Comparison of ENCODE assay signal across 8 cellular contexts in genomic region chr20:37992802-37993538, GRCh38. TPM values are rescaled to one million over a fixed set of nuclear protein-coding genes. Genes with fewer than 3 reads are reported as not detected.
DNase-seq lines count a peak whose midpoint lies in the region; ATAC-seq and TF ChIP-seq lines count a peak whose summit lies in the region.

No MANE protein-coding gene starts in this region.

- peak; percentile 41 for TF ChIP-seq CTCF in foreskin keratinocyte (conservative IDR thresholded peaks at IDR 0.05)

- H3K27me3 ChIP-seq in foreskin keratinocyte: no peaks in the 10 kb centered on the region
- no peaks in the 10 kb centered on the region for H3K27me3 ChIP-seq in skeletal muscle satellite cell (ENCODE audit: control insufficient read depth, insufficient read depth, low read length)

- peak overlapping the region; percentile 56 for H3K9ac ChIP-seq in skeletal muscle satellite cell (ENCODE audit: low read depth, low read length)

- ATAC-seq in SK-N-SH treated with all-trans-retinoic acid at 6 μM for 48 hours: peak; percentile 77
- peak; percentile 36 for ATAC-seq in foreskin keratinocyte
- ATAC-seq in HG02798 (IDR thresholded peaks at IDR 0.05; ENCODE audit: poor library complexity, unreplicated experiment): no peak
- ATAC-seq in GM19455 (IDR thresholded peaks at IDR 0.05; ENCODE audit: unreplicated experiment): no peak

- H3K36me3 ChIP-seq in skeletal muscle satellite cell (ENCODE audit: insufficient read depth, low read length): peaks cover 23% of the 10 kb centered on the region

- no peak overlapping the region for H3K4me2 ChIP-seq in skeletal muscle satellite cell (ENCODE audit: low read length)

- H3K4me1 ChIP-seq in foreskin keratinocyte: peaks cover 8% of the 10 kb centered on the region
- H3K4me1 ChIP-seq in skeletal muscle satellite cell (ENCODE audit: control insufficient read depth, insufficient read depth, low read length): peaks cover 62% of the 10 kb centered on the region

- DNase-seq in NCI-H2107 treated with DMSO at 0.1 percent for 48 hours (lab: John Stamatoyannopoulos, UW; ENCODE audit: unreplicated experiment) (peak; percentile 18), NCI-H2107 (lab: John Stamatoyannopoulos, UW) (no peak), HT-29 (ENCODE audit: low spot score) (peak; percentile 68), foreskin keratinocyte (peak; percentile 65 to 87)

- H3K4me3 ChIP-seq in skeletal muscle satellite cell (ENCODE audit: low read length): no peak overlapping the region

- H3K9me3 ChIP-seq in skeletal muscle satellite cell (replicated peaks; ENCODE audit: low read length): no peaks in the 10 kb centered on the region

- peak overlapping the region; percentile 6 for H3K27ac ChIP-seq in foreskin keratinocyte

TF ChIP-seq in SK-N-SH treated with all-trans-retinoic acid at 6 μM for 48 hours, 23 proteins besides CTCF, POLR2A, EP300 and RAD21:
- no peak for TF ChIP-seq GLIS3 (CRISPR knock-in tag; IDR thresholded peaks at IDR 0.05)
- no peak for TF ChIP-seq ZFP30 (CRISPR knock-in tag; IDR thresholded peaks at IDR 0.05)
- no peak for TF ChIP-seq POU6F1 (CRISPR knock-in tag; IDR thresholded peaks at IDR 0.05; ENCODE audit: borderline replicate concordance, low read depth)
- no peak for TF ChIP-seq ZC3H10 (CRISPR knock-in tag; IDR thresholded peaks at IDR 0.05)
- TF ChIP-seq ESRRG (CRISPR knock-in tag; IDR thresholded peaks at IDR 0.05): no peak
- TF ChIP-seq CREB5 (CRISPR knock-in tag; IDR thresholded peaks at IDR 0.05; ENCODE audit: low read depth): no peak
- TF ChIP-seq ZNF565 (CRISPR knock-in tag; conservative IDR thresholded peaks at IDR 0.05; ENCODE audit: low read depth): no peak
- no peak for TF ChIP-seq ZFP3 (CRISPR knock-in tag; IDR thresholded peaks at IDR 0.05)
- no peak for TF ChIP-seq ZNF8 (CRISPR knock-in tag; IDR thresholded peaks at IDR 0.05)
- no peak for TF ChIP-seq PPARA (CRISPR knock-in tag; IDR thresholded peaks at IDR 0.05; ENCODE audit: borderline replicate concordance)
- no peak for TF ChIP-seq TCF4 (CRISPR knock-in tag; IDR thresholded peaks at IDR 0.05; ENCODE audit: borderline replicate concordance)
- TF ChIP-seq TOX (CRISPR knock-in tag; IDR thresholded peaks at IDR 0.05; ENCODE audit: borderline replicate concordance): no peak
- TF ChIP-seq ZNF70 (CRISPR knock-in tag; IDR thresholded peaks at IDR 0.05): no peak
- TF ChIP-seq, protein P1, sequence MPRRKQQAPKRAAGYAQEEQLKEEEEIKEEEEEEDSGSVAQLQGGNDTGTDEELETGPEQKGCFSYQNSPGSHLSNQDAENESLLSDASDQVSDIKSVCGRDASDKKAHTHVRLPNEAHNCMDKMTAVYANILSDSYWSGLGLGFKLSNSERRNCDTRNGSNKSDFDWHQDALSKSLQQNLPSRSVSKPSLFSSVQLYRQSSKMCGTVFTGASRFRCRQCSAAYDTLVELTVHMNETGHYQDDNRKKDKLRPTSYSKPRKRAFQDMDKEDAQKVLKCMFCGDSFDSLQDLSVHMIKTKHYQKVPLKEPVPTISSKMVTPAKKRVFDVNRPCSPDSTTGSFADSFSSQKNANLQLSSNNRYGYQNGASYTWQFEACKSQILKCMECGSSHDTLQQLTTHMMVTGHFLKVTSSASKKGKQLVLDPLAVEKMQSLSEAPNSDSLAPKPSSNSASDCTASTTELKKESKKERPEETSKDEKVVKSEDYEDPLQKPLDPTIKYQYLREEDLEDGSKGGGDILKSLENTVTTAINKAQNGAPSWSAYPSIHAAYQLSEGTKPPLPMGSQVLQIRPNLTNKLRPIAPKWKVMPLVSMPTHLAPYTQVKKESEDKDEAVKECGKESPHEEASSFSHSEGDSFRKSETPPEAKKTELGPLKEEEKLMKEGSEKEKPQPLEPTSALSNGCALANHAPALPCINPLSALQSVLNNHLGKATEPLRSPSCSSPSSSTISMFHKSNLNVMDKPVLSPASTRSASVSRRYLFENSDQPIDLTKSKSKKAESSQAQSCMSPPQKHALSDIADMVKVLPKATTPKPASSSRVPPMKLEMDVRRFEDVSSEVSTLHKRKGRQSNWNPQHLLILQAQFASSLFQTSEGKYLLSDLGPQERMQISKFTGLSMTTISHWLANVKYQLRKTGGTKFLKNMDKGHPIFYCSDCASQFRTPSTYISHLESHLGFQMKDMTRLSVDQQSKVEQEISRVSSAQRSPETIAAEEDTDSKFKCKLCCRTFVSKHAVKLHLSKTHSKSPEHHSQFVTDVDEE (CRISPR knock-in tag; IDR thresholded peaks at IDR 0.05): no peak
- no peak for TF ChIP-seq CSDC2 (CRISPR knock-in tag; IDR thresholded peaks at IDR 0.05)
- no peak for TF ChIP-seq ISL1 (CRISPR knock-in tag; IDR thresholded peaks at IDR 0.05)
- no peak for TF ChIP-seq RARB (CRISPR knock-in tag; IDR thresholded peaks at IDR 0.05)
- no peak for TF ChIP-seq BACH2 (CRISPR knock-in tag; IDR thresholded peaks at IDR 0.05; ENCODE audit: borderline replicate concordance)

RNA-seq across cellular contexts. Expression of gene TTI1, which starts 40.3 kb away (rescaled TPM):
- 24.6 and 27.6 TPM in 2 replicates for total RNA-seq in HT-29 (2014; rRNA removed; shearing (Covaris generic))
- 25.8 and 28.5 TPM in 2 replicates for total RNA-seq in foreskin keratinocyte
- 14.5 and 16.0 TPM in 2 replicates for polyA plus RNA-seq in foreskin keratinocyte
- total RNA-seq in skeletal muscle satellite cell (2012; rRNA removed): 17.3 and 22.3 TPM in 2 replicates

RNA-seq across cellular contexts. Expression of gene RPRD1B, which starts 40.6 kb away (rescaled TPM):
- total RNA-seq in HT-29 (2014; rRNA removed; shearing (Covaris generic)): 33.9 and 35.5 TPM in 2 replicates
- 17.5 and 18.8 TPM in 2 replicates for total RNA-seq in foreskin keratinocyte
- polyA plus RNA-seq in foreskin keratinocyte: 7.3 and 8.5 TPM in 2 replicates
- 15.7 and 16.4 TPM in 2 replicates for total RNA-seq in skeletal muscle satellite cell (2012; rRNA removed)

Comparison
In these comparisons a context has a peak if more than half of its experiments do, and no peak if none do; other contexts are left out.
1. ATAC-seq: peak in SK-N-SH treated with all-trans-retinoic acid at 6 μM for 48 hours (single experiment) and foreskin keratinocyte (single experiment); none in HG02798 (single experiment) and GM19455 (single experiment).